ENCODE assay signal across 1 cellular context in genomic region chr1:198264271-198264670, GRCh38.
TF ChIP-seq lines count a peak whose summit lies in the region.

No MANE protein-coding gene starts in this region.

TF ChIP-seq in SK-N-SH treated with all-trans-retinoic acid at 6 μM for 48 hours, 23 proteins besides CTCF, POLR2A, EP300 and RAD21 (continued from another document):
- TF ChIP-seq ISL1 (CRISPR knock-in tag; IDR thresholded peaks at IDR 0.05): no peak
- TF ChIP-seq ZNF70 (CRISPR knock-in tag; IDR thresholded peaks at IDR 0.05): no peak
- TF ChIP-seq GLIS3 (CRISPR knock-in tag; IDR thresholded peaks at IDR 0.05): no peak
- TF ChIP-seq, protein P1, sequence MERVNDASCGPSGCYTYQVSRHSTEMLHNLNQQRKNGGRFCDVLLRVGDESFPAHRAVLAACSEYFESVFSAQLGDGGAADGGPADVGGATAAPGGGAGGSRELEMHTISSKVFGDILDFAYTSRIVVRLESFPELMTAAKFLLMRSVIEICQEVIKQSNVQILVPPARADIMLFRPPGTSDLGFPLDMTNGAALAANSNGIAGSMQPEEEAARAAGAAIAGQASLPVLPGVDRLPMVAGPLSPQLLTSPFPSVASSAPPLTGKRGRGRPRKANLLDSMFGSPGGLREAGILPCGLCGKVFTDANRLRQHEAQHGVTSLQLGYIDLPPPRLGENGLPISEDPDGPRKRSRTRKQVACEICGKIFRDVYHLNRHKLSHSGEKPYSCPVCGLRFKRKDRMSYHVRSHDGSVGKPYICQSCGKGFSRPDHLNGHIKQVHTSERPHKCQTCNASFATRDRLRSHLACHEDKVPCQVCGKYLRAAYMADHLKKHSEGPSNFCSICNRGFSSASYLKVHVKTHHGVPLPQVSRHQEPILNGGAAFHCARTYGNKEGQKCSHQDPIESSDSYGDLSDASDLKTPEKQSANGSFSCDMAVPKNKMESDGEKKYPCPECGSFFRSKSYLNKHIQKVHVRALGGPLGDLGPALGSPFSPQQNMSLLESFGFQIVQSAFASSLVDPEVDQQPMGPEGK (CRISPR knock-in tag; IDR thresholded peaks at IDR 0.05; ENCODE audit: borderline replicate concordance): no peak
- TF ChIP-seq ZFP3 (CRISPR knock-in tag; IDR thresholded peaks at IDR 0.05): no peak
- no peak for TF ChIP-seq ZNF565 (CRISPR knock-in tag; conservative IDR thresholded peaks at IDR 0.05; ENCODE audit: low read depth)
- no peak for TF ChIP-seq ARNTL (CRISPR knock-in tag; IDR thresholded peaks at IDR 0.05; ENCODE audit: borderline replicate concordance, low read depth)
- no peak for TF ChIP-seq CSRNP3 (CRISPR knock-in tag; IDR thresholded peaks at IDR 0.05)
- TF ChIP-seq POU6F1 (CRISPR knock-in tag; IDR thresholded peaks at IDR 0.05; ENCODE audit: borderline replicate concordance, low read depth): no peak
